ENCODE assay signal across 7 cellular contexts in the genomic region with DNA sequence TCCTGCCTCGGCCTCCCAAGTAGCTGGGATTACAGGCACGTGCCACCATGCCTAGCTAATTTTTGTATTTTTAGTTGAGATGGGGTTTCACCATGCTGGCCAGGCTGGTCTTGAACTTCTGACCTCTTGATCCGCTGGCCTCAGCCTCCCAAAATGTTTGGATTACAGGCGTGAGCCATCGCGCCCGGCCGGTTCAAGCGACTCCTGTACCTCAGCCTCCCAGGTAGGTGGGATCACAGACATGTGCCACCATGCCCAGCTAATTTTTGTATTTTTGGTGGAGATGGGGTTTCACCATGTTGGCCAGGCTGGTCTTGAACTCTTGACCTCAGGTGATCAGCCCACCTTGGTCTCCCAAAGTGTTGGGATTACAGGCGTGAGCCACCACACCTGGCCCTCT. TPM values are rescaled to one million over a fixed set of nuclear protein-coding genes. Genes with fewer than 3 reads are reported as not detected.
DNase-seq lines count a peak whose midpoint lies in the region; ATAC-seq and TF ChIP-seq lines count a peak whose summit lies in the region.
"Not testable (repeated sequence)": the region's sequence is repeated elsewhere in the genome, so short reads cannot be mapped to it uniquely, and the experiment has no call there.

No MANE protein-coding gene starts in this region.

- BruUV-seq in PC-9 (replicated peaks; lab: Mats Ljungman, UMichigan): TSS peak; percentile 37
- not testable (repeated sequence) for BruUV-seq in MCF 10A (replicated peaks; lab: Mats Ljungman, UMichigan)

- not testable (repeated sequence) for H3K9me3 Mint-ChIP-seq in activated T-cell treated with anti-CD3 and anti-CD28 coated beads, Interleukin-2, amount 50 U/mL, for 4 hours; MCF 10A (ENCODE audit: unreplicated experiment); nephron; stimulated activated naive CD8-positive, alpha-beta T cell treated with anti-CD3 and anti-CD28 coated beads, Interleukin-15, Interleukin-2, amounts not matched to agents 100 ng/mL and 50 ng/mL, for 24 hours

- not testable (repeated sequence) for H3K36me3 ChIP-seq in GM23248 (ENCODE audit: low read depth); PC-9 (ENCODE audit: low read depth)
- peaks cover 0 to 34% (median 0%) of the 10 kb centered on the region in 9 donors for H3K36me3 ChIP-seq in heart right ventricle

- not testable (repeated sequence) for DNase-seq in GM23248; PC-9; activated T-cell treated with anti-CD3 and anti-CD28 coated beads, Interleukin-2, amount 50 U/mL, for 4 hours; MCF 10A (ENCODE audit: unreplicated experiment); heart right ventricle

- not testable (repeated sequence) for H3K27ac ChIP-seq in GM23248, PC-9
- peak overlapping the region in 6 of 10 donors; percentile 68 to 94 (median 88) for H3K27ac ChIP-seq in heart right ventricle

- H2AFZ ChIP-seq in GM23248, PC-9: not testable (repeated sequence)

- peak overlapping the region; percentile 81 for H3K4me3 ChIP-seq in GM23248
- H3K4me3 ChIP-seq in PC-9: not testable (repeated sequence)
- peak overlapping the region in 8 of 10 donors; percentile 58 to 87 (median 74) for H3K4me3 ChIP-seq in heart right ventricle

- not testable (repeated sequence) for H3K27ac Mint-ChIP-seq in MCF 10A (ENCODE audit: low read depth, unreplicated experiment); nephron; stimulated activated naive CD8-positive, alpha-beta T cell treated with anti-CD3 and anti-CD28 coated beads, Interleukin-15, Interleukin-2, amounts not matched to agents 100 ng/mL and 50 ng/mL, for 24 hours

- H3K27me3 Mint-ChIP-seq in activated T-cell treated with anti-CD3 and anti-CD28 coated beads, Interleukin-2, amount 50 U/mL, for 4 hours (ENCODE audit: low read depth); MCF 10A (ENCODE audit: insufficient read depth, unreplicated experiment); nephron (ENCODE audit: low read depth); stimulated activated naive CD8-positive, alpha-beta T cell treated with anti-CD3 and anti-CD28 coated beads, Interleukin-15, Interleukin-2, amounts not matched to agents 100 ng/mL and 50 ng/mL, for 24 hours: not testable (repeated sequence)

- TF ChIP-seq CTCF in PC-9 (conservative IDR thresholded peaks at IDR 0.05); MCF 10A (IDR thresholded peaks at IDR 0.05; ENCODE audit: unreplicated experiment); heart right ventricle (IDR thresholded peaks at IDR 0.05); nephron (IDR thresholded peaks at IDR 0.05; ENCODE audit: unreplicated experiment in 3 of 3): not testable (repeated sequence)

- CTCF ChIA-PET in PC-9 (lab: Charles Lee): not testable (repeated sequence)
- CTCF ChIA-PET in MCF 10A (lab: Yijun Ruan, JAX): interaction anchor here (0.6 to 1.3 kb wide), 3 partner anchors 17 to 719 kb away, joined by 3 read pairs; no protein-coding TSS in a partner anchor

- H3K79me2 ChIP-seq in GM23248 (ENCODE audit: insufficient read depth): peaks cover 61% of the 10 kb centered on the region
- H3K79me2 ChIP-seq in PC-9 (ENCODE audit: low read depth): not testable (repeated sequence)

- peaks cover 30% of the 10 kb centered on the region for H3K4me1 ChIP-seq in GM23248 (ENCODE audit: insufficient read depth)
- H3K4me1 ChIP-seq in PC-9 (replicated peaks; ENCODE audit: insufficient read depth): not testable (repeated sequence)
- H3K4me1 ChIP-seq in heart right ventricle: peaks cover 8 to 82% (median 75%) of the 10 kb centered on the region in 9 donors

- in situ Hi-C loops in GM23248 (cut with MboI): not testable (repeated sequence)

- H3F3A ChIP-seq in GM23248 (ENCODE audit: insufficient read depth): peaks cover 16% of the 10 kb centered on the region; the same call in 1 of the 2 replicates
- not testable (repeated sequence) for H3F3A ChIP-seq in PC-9 (ENCODE audit: insufficient read depth, low read depth)

- H3K9ac ChIP-seq in GM23248: peak overlapping the region; percentile 87

- ATAC-seq in activated T-cell treated with anti-CD3 and anti-CD28 coated beads, Interleukin-2, amount 50 U/mL, for 4 hours; heart right ventricle: not testable (repeated sequence)

- H3K27me3 ChIP-seq in GM23248 (replicated peaks; ENCODE audit: insufficient read depth); PC-9 (ENCODE audit: insufficient read depth, low read depth); heart right ventricle: not testable (repeated sequence)

- peak overlapping the region; percentile 86 for H3K4me2 ChIP-seq in GM23248 (ENCODE audit: unreplicated experiment)
- H3K4me2 ChIP-seq in PC-9: not testable (repeated sequence)

- intact Hi-C loops in PC-9 (cut with micrococcal nuclease; ENCODE audit: unreplicated experiment): not testable (repeated sequence)
- intact Hi-C loops in MCF 10A (cut with micrococcal nuclease) (loop anchor here (2.0 kb wide), 1 partner anchor 45 kb away; a partner anchor contains a TSS), heart right ventricle (cut with DNase I) (loop anchor here in 5 of 10 donors (2.0 to 5.0 kb wide), 4 partner anchors 27 to 47 kb away; a partner anchor contains a TSS)

- WGBS in GM23248 (ENCODE audit: low coverage in 1 of 2, low lambda C conversion rate in 2 of 2, missing lambda C conversion rate in 2 of 2), 2 experiments: 93% methylated on average over 10 of the region's 10 CpGs
- WGBS in heart right ventricle, 2 donors: 92 to 94% methylated on average over 10 of the region's 10 CpGs

- H3K4me1 Mint-ChIP-seq in activated T-cell treated with anti-CD3 and anti-CD28 coated beads, Interleukin-2, amount 50 U/mL, for 4 hours (ENCODE audit: low read depth); stimulated activated naive CD8-positive, alpha-beta T cell treated with anti-CD3 and anti-CD28 coated beads, Interleukin-15, Interleukin-2, amounts not matched to agents 100 ng/mL and 50 ng/mL, for 24 hours (ENCODE audit: low read depth): not testable (repeated sequence)
- H3K4me1 Mint-ChIP-seq in MCF 10A (ENCODE audit: insufficient read depth, unreplicated experiment) (peaks cover 16% of the 10 kb centered on the region), nephron (peaks cover 22% of the 10 kb centered on the region)

- peak overlapping the region; percentile 53 for H3K4me3 Mint-ChIP-seq in activated T-cell treated with anti-CD3 and anti-CD28 coated beads, Interleukin-2, amount 50 U/mL, for 4 hours
- H3K4me3 Mint-ChIP-seq in MCF 10A (ENCODE audit: unreplicated experiment) (peak overlapping the region; percentile 74), nephron (peak overlapping the region; percentile 84 to 89 (median 85))
- H3K4me3 Mint-ChIP-seq in stimulated activated naive CD8-positive, alpha-beta T cell treated with anti-CD3 and anti-CD28 coated beads, Interleukin-15, Interleukin-2, amounts not matched to agents 100 ng/mL and 50 ng/mL, for 24 hours: peak overlapping the region; percentile 10

- not testable (repeated sequence) for H3K9me3 ChIP-seq in GM23248 (ENCODE audit: low read depth); PC-9 (ENCODE audit: insufficient read depth, low read depth); heart right ventricle

- H3K36me3 Mint-ChIP-seq in activated T-cell treated with anti-CD3 and anti-CD28 coated beads, Interleukin-2, amount 50 U/mL, for 4 hours (ENCODE audit: insufficient read depth); MCF 10A (ENCODE audit: insufficient read depth, unreplicated experiment); nephron (ENCODE audit: low read depth): not testable (repeated sequence)
- peaks cover 10% of the 10 kb centered on the region for H3K36me3 Mint-ChIP-seq in stimulated activated naive CD8-positive, alpha-beta T cell treated with anti-CD3 and anti-CD28 coated beads, Interleukin-15, Interleukin-2, amounts not matched to agents 100 ng/mL and 50 ng/mL, for 24 hours (ENCODE audit: low read depth)

- not testable (repeated sequence) for H4K20me1 ChIP-seq in GM23248 (ENCODE audit: insufficient read depth); PC-9 (ENCODE audit: insufficient read depth)

- POLR2A ChIA-PET in PC-9 (lab: Charles Lee; ENCODE audit: unreplicated experiment) (interaction anchor here (0.7 kb wide), 1 partner anchor 27 kb away, joined by 16 read pairs; no protein-coding TSS in a partner anchor), MCF 10A (lab: Yijun Ruan, JAX) (interaction anchor here (0.6 to 3.9 kb wide), 5 partner anchors 9 to 43 kb away, joined by 3 to 48 read pairs (median 5); a partner anchor contains a TSS)

- H3K9me2 ChIP-seq in GM23248 (ENCODE audit: insufficient read depth); PC-9 (ENCODE audit: insufficient read depth): not testable (repeated sequence)

RNA-seq across cellular contexts. Expression of a gene that starts 1.2 kb away (rescaled TPM):
- 633 and 640 TPM in 2 replicates for total RNA-seq in GM23248 (2014; rRNA removed; shearing (Covaris generic))
- polyA plus RNA-seq in GM23248 (2016; fragmentation: Nextera tagmentation; extraction: Ambion mirVana): 443 and 482 TPM in 2 replicates
- 64.1 and 65.0 TPM in 2 replicates for total RNA-seq in PC-9 (2021)
- 10 to 100 TPM; 11.8 to 20.4 (median 16.1) TPM for total RNA-seq in activated T-cell treated with anti-CD3 and anti-CD28 coated beads, Interleukin-2, amount 50 U/mL, for 4 hours
- 47.2 and 48.2 TPM in 2 replicates for total RNA-seq in MCF 10A (2022)
- 10 to 100 TPM; 27.3 to 95.3 (median 44.4) TPM for total RNA-seq in heart right ventricle
- 100 to 1,000 TPM in 1 of 2 donors, 10 to 100 TPM in 1; 53.0 to 102 TPM for polyA plus RNA-seq in heart right ventricle

RNA-seq across cellular contexts. Expression of a gene that starts 9.5 kb away (rescaled TPM):
- total RNA-seq in GM23248 (2014; rRNA removed; shearing (Covaris generic)): 100 and 116 TPM in 2 replicates
- polyA plus RNA-seq in GM23248 (2016; fragmentation: Nextera tagmentation; extraction: Ambion mirVana) (10.5 and 10.7 TPM in 2 replicates), heart right ventricle (10 to 100 TPM; 23.3 to 44.7 TPM)
- total RNA-seq in PC-9 (2021) (38.7 and 44.2 TPM in 2 replicates), MCF 10A (2022) (20.4 and 24.3 TPM in 2 replicates), heart right ventricle (10 to 100 TPM; 35.5 to 47.8 (median 39.0) TPM)
- 10 to 100 TPM; 31.4 to 39.3 (median 35.0) TPM for total RNA-seq in activated T-cell treated with anti-CD3 and anti-CD28 coated beads, Interleukin-2, amount 50 U/mL, for 4 hours

RNA-seq across cellular contexts. Expression of a gene that starts 44.5 kb away (rescaled TPM):
- 57.9 and 59.8 TPM in 2 replicates for total RNA-seq in GM23248 (2014; rRNA removed; shearing (Covaris generic))
- 48.0 and 49.6 TPM in 2 replicates for polyA plus RNA-seq in GM23248 (2016; fragmentation: Nextera tagmentation; extraction: Ambion mirVana)
- total RNA-seq in PC-9 (2021): 54.2 and 72.6 TPM in 2 replicates
- total RNA-seq in activated T-cell treated with anti-CD3 and anti-CD28 coated beads, Interleukin-2, amount 50 U/mL, for 4 hours: 100 to 1,000 TPM in 1 of 3 donors, 10 to 100 TPM in 2; 96.2 to 105 (median 96.7) TPM
- total RNA-seq in MCF 10A (2022): 95.6 and 105 TPM in 2 replicates
- total RNA-seq in heart right ventricle: 1,000 to 10,000 TPM in 1 of 10 donors, 100 to 1,000 TPM in 9; 470 to 1,066 (median 788) TPM
- 100 to 1,000 TPM; 154 to 171 TPM for polyA plus RNA-seq in heart right ventricle

Comparison
In these comparisons a context has a peak if more than half of its experiments do, and no peak if none do; other contexts are left out.
1. H3K4me3 Mint-ChIP-seq: peak in every context shown above with its lines; median percentile 85 in nephron; 74 in MCF 10A; 53 in activated T-cell treated with anti-CD3 and anti-CD28 coated beads, Interleukin-2, amount 50 U/mL, for 4 hours; 10 in stimulated activated naive CD8-positive, alpha-beta T cell treated with anti-CD3 and anti-CD28 coated beads, Interleukin-15, Interleukin-2, amounts not matched to agents 100 ng/mL and 50 ng/mL, for 24 hours.